ENCODE assay signal across 8 cellular contexts in genomic region chr9:122125158-122125890, GRCh38. TPM values are rescaled to one million over a fixed set of nuclear protein-coding genes. Genes with fewer than 3 reads are reported as not detected.
A peak's percentile ranks its signal among the peaks of the same experiment; 100 is the strongest.
DNase-seq lines count a peak whose midpoint lies in the region; ATAC-seq and TF ChIP-seq lines count a peak whose summit lies in the region.

No MANE protein-coding gene starts in this region.

- no peak for TF ChIP-seq EP300 in stomach (IDR thresholded peaks at IDR 0.05)

- intact Hi-C loops in stomach (cut with DNase I; ENCODE audit: low total_unique reads): loop anchor here (2.0 to 10.0 kb wide), 3 partner anchors 139 to 319 kb away; partner anchors contain the start of genes MRRF and RBM18

- peaks cover 11% of the 10 kb centered on the region for H3K4me1 Mint-ChIP-seq in activated T-helper 17 cell treated with anti-CD3 and anti-CD28 coated beads, Interleukin-2, amount 50 U/mL, for 72 hours
- peaks cover 12% of the 10 kb centered on the region for H3K4me1 Mint-ChIP-seq in neural crest cell

- TF ChIP-seq POLR2A in stomach (IDR thresholded peaks at IDR 0.05): no peak

- peaks cover 20% of the 10 kb centered on the region for H3K27me3 Mint-ChIP-seq in activated T-helper 17 cell treated with anti-CD3 and anti-CD28 coated beads, Interleukin-2, amount 50 U/mL, for 72 hours
- peaks cover 67% of the 10 kb centered on the region for H3K27me3 Mint-ChIP-seq in neural crest cell (ENCODE audit: low read depth)

- H3K27me3 ChIP-seq in stomach: peaks cover 0 to 36% (median 20%) of the 10 kb centered on the region in 3 donors

- TF ChIP-seq CTCF in AG09309 (IDR thresholded peaks at IDR 0.05; ENCODE audit: control insufficient read depth, insufficient read depth, low read depth, low read length, missing control alignments): peak; percentile 98
- peak; percentile 98 for TF ChIP-seq CTCF in neural crest cell (conservative IDR thresholded peaks at IDR 0.05)
- TF ChIP-seq CTCF in stomach (IDR thresholded peaks at IDR 0.05): peak in 6 of 7 experiments; percentile 44 to 98 (median 94)

- DNase-seq in AG09309 (ENCODE audit: low read depth) (peak; percentile 20), KG1 (lab: John Stamatoyannopoulos, UW) (peak; percentile 69), RPMI8226 (peak; percentile 84), fibroblast of peridontal ligament (ENCODE audit: extremely low read depth) (peak; percentile 75), neural crest cell (ENCODE audit: low read depth, low spot score) (peak; percentile 87), stomach (peak; percentile 83)

- no peak overlapping the region for H3K27ac ChIP-seq in stomach

- H3K4me3 ChIP-seq in AG09309 (ENCODE audit: control insufficient read depth, low read depth, low read length) (no peak overlapping the region), stomach (no peak overlapping the region)

- peak overlapping the region; percentile 55 for H3K4me3 Mint-ChIP-seq in activated T-helper 17 cell treated with anti-CD3 and anti-CD28 coated beads, Interleukin-2, amount 50 U/mL, for 72 hours
- peak overlapping the region; percentile 52 for H3K4me3 Mint-ChIP-seq in neural crest cell

- H3K36me3 Mint-ChIP-seq in activated T-helper 17 cell treated with anti-CD3 and anti-CD28 coated beads, Interleukin-2, amount 50 U/mL, for 72 hours (ENCODE audit: low read depth): peaks cover 5% of the 10 kb centered on the region
- no peaks in the 10 kb centered on the region for H3K36me3 Mint-ChIP-seq in neural crest cell (ENCODE audit: low read depth)

- 15 to 19% (median 18%) methylated on average over 11 to 13 of the region's 13 CpGs for WGBS in stomach, 5 donors

- no peaks in the 10 kb centered on the region for H3K9me3 Mint-ChIP-seq in activated T-helper 17 cell treated with anti-CD3 and anti-CD28 coated beads, Interleukin-2, amount 50 U/mL, for 72 hours
- H3K9me3 Mint-ChIP-seq in neural crest cell: no peaks in the 10 kb centered on the region

- peak; percentile 76 for ATAC-seq in GM19023 (IDR thresholded peaks at IDR 0.05; ENCODE audit: unreplicated experiment)
- peak; percentile 85 for ATAC-seq in activated T-helper 17 cell treated with anti-CD3 and anti-CD28 coated beads, Interleukin-2, amount 50 U/mL, for 72 hours (replicated peaks)

- no peaks in the 10 kb centered on the region for H3K9me3 ChIP-seq in stomach

- peak overlapping the region; percentile 37 for H3K27ac Mint-ChIP-seq in activated T-helper 17 cell treated with anti-CD3 and anti-CD28 coated beads, Interleukin-2, amount 50 U/mL, for 72 hours
- no peak overlapping the region for H3K27ac Mint-ChIP-seq in neural crest cell (ENCODE audit: unreplicated experiment)

- peaks cover 15 to 26% (median 19%) of the 10 kb centered on the region in 4 donors for H3K4me1 ChIP-seq in stomach

- no peaks in the 10 kb centered on the region for H3K36me3 ChIP-seq in stomach

RNA-seq across cellular contexts. Expression of gene TTLL11, which starts 32.2 kb away (rescaled TPM):
- 1 to 10 TPM; 2.6 to 3.9 TPM for total RNA-seq in activated T-helper 17 cell treated with anti-CD3 and anti-CD28 coated beads, Interleukin-2, amount 50 U/mL, for 72 hours
- total RNA-seq in neural crest cell (8.6 and 9.1 TPM in 2 replicates), stomach (10 to 100 TPM in 3 of 5 donors, 1 to 10 TPM in 2; 4.2 to 18.2 (median 10.4) TPM)
- 10 to 100 TPM in 1 of 3 donors, 1 to 10 TPM in 2; 3.6 to 11.0 (median 8.3) TPM for polyA plus RNA-seq in stomach

RNA-seq across cellular contexts. Expression of gene NDUFA8, which starts 34.3 kb away (rescaled TPM):
- total RNA-seq in activated T-helper 17 cell treated with anti-CD3 and anti-CD28 coated beads, Interleukin-2, amount 50 U/mL, for 72 hours: 10 to 100 TPM; 36.8 to 59.0 TPM
- total RNA-seq in neural crest cell (51.4 and 53.8 TPM in 2 replicates), stomach (10 to 100 TPM; 10.5 to 75.5 (median 30.1) TPM)
- 100 to 1,000 TPM in 2 of 3 donors, 10 to 100 TPM in 1; 84.6 to 130 (median 112) TPM for polyA plus RNA-seq in stomach

RNA-seq across cellular contexts. Expression of gene MORN5, which starts 34.4 kb away (rescaled TPM):
- total RNA-seq in activated T-helper 17 cell treated with anti-CD3 and anti-CD28 coated beads, Interleukin-2, amount 50 U/mL, for 72 hours: not detected
- not detected in 2 replicates for total RNA-seq in neural crest cell
- total RNA-seq in stomach: 10 to 100 TPM in 2 of 5 donors, not detected in 3; 13.6 to 80.4 TPM
- 1 to 10 TPM in 1 of 3 donors, not detected in 2; 3.3 TPM for polyA plus RNA-seq in stomach

Comparison
In these comparisons a context has a peak if more than half of its experiments do, and no peak if none do; other contexts are left out.
1. DNase-seq: peak in every context shown above with its lines; median percentile 87 in neural crest cell; 84 in RPMI8226; 83 in stomach; 75 in fibroblast of peridontal ligament; 69 in KG1; 20 in AG09309.